Comparison of ENCODE assay signal across 27 cellular contexts in the genomic region with DNA sequence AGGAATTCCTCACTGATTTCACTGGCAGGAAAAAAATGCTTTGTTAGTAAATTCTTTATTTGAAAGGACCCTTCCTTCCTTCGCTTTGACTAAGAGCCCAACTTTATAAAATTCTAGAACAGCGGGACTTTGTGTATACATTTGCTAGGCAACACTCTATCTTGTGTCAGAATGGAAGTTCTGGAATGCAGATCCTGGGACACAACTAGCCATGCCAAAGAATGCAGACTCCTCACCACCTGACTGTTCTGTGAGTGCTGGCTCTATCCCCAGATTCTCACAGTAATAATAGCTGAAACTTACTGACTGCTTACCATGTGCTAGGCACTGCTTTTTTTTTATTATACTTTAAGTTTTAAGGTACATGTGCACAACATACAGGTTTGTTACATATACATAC.
A peak's percentile ranks its signal among the peaks of the same experiment; 100 is the strongest.
DNase-seq lines count a peak whose midpoint lies in the region; ATAC-seq, FAIRE-seq and TF ChIP-seq lines count a peak whose summit lies in the region.
"Had no signal": no experiment of that assay in that cellular context is flagged by ENCODE, and none has a peak within 500 bp of the region (broad histone marks: within the 10 kb centered on the region; RNA-seq: fewer than 3 reads in every experiment).

No MANE protein-coding gene starts in this region.

- no peaks in the 10 kb centered on the region for H3K9me3 Mint-ChIP-seq in activated naive CD4-positive, alpha-beta T cell treated with anti-CD3 and anti-CD28 coated beads, Interleukin-2, amount 50 U/mL, for 72 hours
- H3K9me3 Mint-ChIP-seq: activated CD4-positive, alpha-beta memory T cell treated with anti-CD3 and anti-CD28 coated beads, Interleukin-2, amount 10 ng/mL, durations not matched to agents 7 days and 5 days; activated naive CD8-positive, alpha-beta T cell treated with anti-CD3 and anti-CD28 coated beads, Interleukin-2, amount 10 ng/mL, durations not matched to agents 7 days and 5 days; stimulated activated memory B cell treated with anti-CD40 and anti-IgM and Interleukin-4, amounts not matched to agents 10 μg/mL and 1 μg/mL and 100 μg/mL, for 72 hours had no signal

- TF ChIP-seq CTCF in retinal pigment epithelial cell (conservative IDR thresholded peaks at IDR 0.05; ENCODE audit: low read depth, low read length), result no peak

- FAIRE-seq in GM12892 (lab: Jason Lieb, UNC), result no peak
- FAIRE-seq: frontal cortex, GM12891, HepG2, islet of Langerhans had no signal

- DNase-seq in EH (ENCODE audit: low read depth) (peak; percentile 0), dedifferentiated amniotic fluid mesenchymal stem cell (ENCODE audit: extremely low spot score) (peak; percentile 14), iris pigment epithelial cell (ENCODE audit: low read depth) (peak; percentile 6), retinal pigment epithelial cell (ENCODE audit: low read depth) (peak; percentile 17), NCI-H1105 treated with DMSO at 0.1 percent for 48 hours (lab: John Stamatoyannopoulos, UW) (no peak), GM12892 (ENCODE audit: insufficient read length) (no peak), DMS153 (lab: John Stamatoyannopoulos, UW) (no peak)
- DNase-seq in activated naive CD4-positive, alpha-beta T cell treated with anti-CD3 and anti-CD28 coated beads, Interleukin-2, amount 50 U/mL, for 72 hours (ENCODE audit: low spot score in 2 of 2), result no peak
- DNase-seq: activated CD4-positive, alpha-beta memory T cell treated with anti-CD3 and anti-CD28 coated beads, Interleukin-2, amount 10 ng/mL, durations not matched to agents 7 days and 5 days; activated CD4-positive, CD25-positive, alpha-beta regulatory T cell treated with anti-CD3 and anti-CD28 coated beads, Interleukin-2, amount 50 U/mL, for 72 hours; activated naive CD8-positive, alpha-beta T cell treated with anti-CD3 and anti-CD28 coated beads, Interleukin-2, amount 10 ng/mL, durations not matched to agents 7 days and 5 days; Caco-2; effector CD8-positive, alpha-beta T cell; Kasumi-1; NCI-H1930; NCI-H345; NCI-H774; spleen; stimulated activated CD4-positive, alpha-beta T cell treated with anti-CD3 and anti-CD28 coated beads, Interleukin-4, amount 100 ng/mL, for 1 hour; T-helper 9 cell had no signal

- H3K27ac Mint-ChIP-seq in activated naive CD4-positive, alpha-beta T cell treated with anti-CD3 and anti-CD28 coated beads, Interleukin-2, amount 50 U/mL, for 72 hours, result no peak overlapping the region
- H3K27ac Mint-ChIP-seq: activated CD4-positive, alpha-beta memory T cell treated with anti-CD3 and anti-CD28 coated beads, Interleukin-2, amount 10 ng/mL, durations not matched to agents 7 days and 5 days; activated naive CD8-positive, alpha-beta T cell treated with anti-CD3 and anti-CD28 coated beads, Interleukin-2, amount 10 ng/mL, durations not matched to agents 7 days and 5 days; stimulated activated memory B cell treated with anti-CD40 and anti-IgM and Interleukin-4, amounts not matched to agents 10 μg/mL and 1 μg/mL and 100 μg/mL, for 72 hours had no signal

- no peak for TF ChIP-seq POLR2A in GM12892 (IDR thresholded peaks at IDR 0.05; ENCODE audit: low read depth, low read length)

- H3K4me3 ChIP-seq in retinal pigment epithelial cell (ENCODE audit: low read length), result no peak overlapping the region
- H3K4me3 ChIP-seq: BLaER1 treated with 17β-estradiol and CSF1 and Interleukin-3, amounts not matched to agents 10 nM and 100 nM; spleen had no signal

- H3K36me3 Mint-ChIP-seq in activated naive CD4-positive, alpha-beta T cell treated with anti-CD3 and anti-CD28 coated beads, Interleukin-2, amount 50 U/mL, for 72 hours, result no peaks in the 10 kb centered on the region
- H3K36me3 Mint-ChIP-seq: activated naive CD8-positive, alpha-beta T cell treated with anti-CD3 and anti-CD28 coated beads, Interleukin-2, amount 10 ng/mL, durations not matched to agents 7 days and 5 days; stimulated activated memory B cell treated with anti-CD40 and anti-IgM and Interleukin-4, amounts not matched to agents 10 μg/mL and 1 μg/mL and 100 μg/mL, for 72 hours had no signal

- ATAC-seq in activated naive CD4-positive, alpha-beta T cell treated with anti-CD3 and anti-CD28 coated beads, Interleukin-2, amount 50 U/mL, for 72 hours, result no peak
- ATAC-seq: HCT116; HepG2; stimulated activated memory B cell treated with anti-CD40 and anti-IgM and Interleukin-4, amounts not matched to agents 10 μg/mL and 1 μg/mL and 100 μg/mL, for 72 hours had no signal

Comparison
In these comparisons a context has a peak if more than half of its experiments do, and no peak if none do; other contexts are left out.
1. DNase-seq: peak in EH (single experiment), dedifferentiated amniotic fluid mesenchymal stem cell (single experiment), iris pigment epithelial cell (single experiment) and retinal pigment epithelial cell (single experiment); none in NCI-H1105 treated with DMSO at 0.1 percent for 48 hours (single experiment), GM12892 (single experiment), DMS153 (single experiment) and activated naive CD4-positive, alpha-beta T cell treated with anti-CD3 and anti-CD28 coated beads, Interleukin-2, amount 50 U/mL, for 72 hours (0 of 2).